ENCODE assay signal across 32 cellular contexts in the genomic region with DNA sequence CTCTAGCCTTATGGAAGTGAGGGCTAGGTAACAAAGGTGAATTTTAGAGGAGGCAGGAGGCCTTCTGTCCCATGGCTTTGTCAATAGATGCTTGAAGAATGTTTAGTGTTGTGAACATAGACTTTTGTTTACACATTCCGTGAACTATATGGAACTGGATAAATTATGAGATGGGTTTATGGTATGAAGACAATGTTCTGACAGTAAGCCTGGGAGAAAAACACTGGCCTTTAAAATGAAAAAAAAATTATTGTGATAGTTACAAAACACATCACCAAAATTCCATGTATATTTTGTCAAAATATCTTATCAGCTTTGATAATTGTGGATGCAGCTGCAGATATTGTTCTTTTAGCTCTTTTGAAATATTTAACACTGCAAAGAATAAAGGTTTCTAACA.
"Had no signal": no experiment of that assay in that cellular context is flagged by ENCODE, and none has a peak within 500 bp of the region (broad histone marks: within the 10 kb centered on the region; RNA-seq: fewer than 3 reads in every experiment).

No MANE protein-coding gene starts in this region.

- DNase-seq: activated CD4-positive, alpha-beta memory T cell treated with anti-CD3 and anti-CD28 coated beads for 36 hours; activated CD4-positive, alpha-beta T cell treated with anti-CD3 and anti-CD28 coated beads for 36 hours; activated CD4-positive, alpha-beta T cell treated with anti-CD3 and anti-CD28 coated beads, Interleukin-2, amount 10 ng/mL, durations not matched to agents 24 days and 14 days; activated CD4-positive, CD25-positive, alpha-beta regulatory T cell; activated CD4-positive, CD25-positive, alpha-beta regulatory T cell treated with anti-CD3 and anti-CD28 coated beads, Interleukin-2, amount 50 U/mL, for 72 hours; activated CD8-positive, alpha-beta memory T cell treated with anti-CD3 and anti-CD28 coated beads, Interleukin-2, amount 50 U/mL, for 48 hours; activated effector memory CD4-positive, alpha-beta T cell treated with Interleukin-2 at 50 U/mL for 16 hours; activated gamma-delta T cell treated with Interleukin-2 at 50 U/mL for 16 hours; activated naive CD4-positive, alpha-beta T cell treated with anti-CD3 and anti-CD28 coated beads, Interleukin-2, amount 50 U/mL, for 16 hours; activated naive CD4-positive, alpha-beta T cell treated with Interleukin-2 at 50 U/mL for 16 hours; activated T-cell treated with anti-CD3 and anti-CD28 coated beads for 4 hours; activated T-cell treated with anti-CD3 and anti-CD28 coated beads, Interleukin-2, amount 50 U/mL, for 24 hours; activated T-cell treated with anti-CD3 and anti-CD28 coated beads, Interleukin-2, amount 50 U/mL, for 72 hours; adrenal gland; central memory CD4-positive, alpha-beta T cell; cerebellar nuclear complex; cortex of kidney; dermis blood vessel endothelial cell; effector CD4-positive, alpha-beta T cell; effector memory CD8-positive, alpha-beta T cell; erythroblast; foreskin melanocyte; heart right ventricle; T-helper 1 cell; T-helper 17 cell; T1000 had no signal

- H3K27ac ChIP-seq: adrenal gland, ascending aorta, breast epithelium, cardiac muscle cell, esophagus muscularis mucosa, gastroesophageal sphincter, heart right ventricle, hepatocyte had no signal

- ATAC-seq: activated CD4-positive, alpha-beta T cell treated with anti-CD3 and anti-CD28 coated beads for 36 hours; activated T-cell treated with anti-CD3 and anti-CD28 coated beads, Interleukin-2, amount 50 U/mL, for 72 hours; effector memory CD8-positive, alpha-beta T cell; gastroesophageal sphincter; heart right ventricle; T-helper 17 cell had no signal

- H3K4me3 ChIP-seq: adrenal gland, ascending aorta, breast epithelium, cardiac muscle cell, esophagus muscularis mucosa, gastroesophageal sphincter, heart right ventricle, hepatocyte had no signal
